In genomic region chr7:49530481-49530880, GRCh38 we compare ENCODE assay signal across 22 cellular contexts.
"Had no signal": no experiment of that assay in that cellular context is flagged by ENCODE, and none has a peak within 500 bp of the region (broad histone marks: within the 10 kb centered on the region; RNA-seq: fewer than 3 reads in every experiment).

No MANE protein-coding gene starts in this region.

- H3K4me3 ChIP-seq: pancreas, prostate gland, right lobe of liver, sigmoid colon, stomach, thoracic aorta, thyroid gland, transverse colon, upper lobe of right lung, uterus had no signal

- H3K27me3 ChIP-seq: neutrophil, pancreas, right lobe of liver, sigmoid colon, stomach, thyroid gland, transverse colon, upper lobe of right lung, uterus had no signal

- H3K4me1 ChIP-seq: pancreas, prostate gland, right lobe of liver, sigmoid colon, stomach, thyroid gland, transverse colon, upper lobe of right lung, uterus had no signal

- DNase-seq: naive thymus-derived CD8-positive, alpha-beta T cell; nephron progenitor cell; nucleus accumbens; pancreas; right cardiac atrium; right lobe of liver; sigmoid colon; small intestine; stimulated activated CD4-positive, alpha-beta T cell treated with anti-CD3 and anti-CD28 coated beads, Interleukin-15, amount 100 ng/mL, for 24 hours; stimulated activated CD4-positive, alpha-beta T cell treated with anti-CD3 and anti-CD28 coated beads, Interleukin-2, amount 100 ng/mL, for 24 hours; stimulated activated CD4-positive, alpha-beta T cell treated with anti-CD3 and anti-CD28 coated beads, Interleukin-2, amount 100 ng/mL, for 48 hours; stimulated activated CD4-positive, alpha-beta T cell treated with anti-CD3 and anti-CD28 coated beads, Interleukin-4, amount 100 ng/mL, for 24 hours; stimulated activated naive B cell treated with anti-CD40 and anti-IgM and Interleukin-4, amounts not matched to agents 10 μg/mL and 1 μg/mL and 100 μg/mL, for 72 hours; stimulated activated naive CD4-positive, alpha-beta T cell treated with Interleukin-2 at 50 U/mL for 16 hours; stomach; thyroid gland; transverse colon; upper lobe of right lung; uterus had no signal

- H3K27ac ChIP-seq: neutrophil, pancreas, prostate gland, right lobe of liver, sigmoid colon, stomach, thoracic aorta, thyroid gland, transverse colon, upper lobe of right lung, uterus had no signal

- H3K36me3 ChIP-seq: neutrophil, pancreas, prostate gland, right lobe of liver, sigmoid colon, stomach, thoracic aorta, thyroid gland, transverse colon, upper lobe of right lung, uterus had no signal

- H3K9me3 ChIP-seq: neutrophil, pancreas, prostate gland, right lobe of liver, sigmoid colon, thoracic aorta, thyroid gland, upper lobe of right lung, uterus had no signal

- FAIRE-seq: pancreas had no signal
